In the genomic region with DNA sequence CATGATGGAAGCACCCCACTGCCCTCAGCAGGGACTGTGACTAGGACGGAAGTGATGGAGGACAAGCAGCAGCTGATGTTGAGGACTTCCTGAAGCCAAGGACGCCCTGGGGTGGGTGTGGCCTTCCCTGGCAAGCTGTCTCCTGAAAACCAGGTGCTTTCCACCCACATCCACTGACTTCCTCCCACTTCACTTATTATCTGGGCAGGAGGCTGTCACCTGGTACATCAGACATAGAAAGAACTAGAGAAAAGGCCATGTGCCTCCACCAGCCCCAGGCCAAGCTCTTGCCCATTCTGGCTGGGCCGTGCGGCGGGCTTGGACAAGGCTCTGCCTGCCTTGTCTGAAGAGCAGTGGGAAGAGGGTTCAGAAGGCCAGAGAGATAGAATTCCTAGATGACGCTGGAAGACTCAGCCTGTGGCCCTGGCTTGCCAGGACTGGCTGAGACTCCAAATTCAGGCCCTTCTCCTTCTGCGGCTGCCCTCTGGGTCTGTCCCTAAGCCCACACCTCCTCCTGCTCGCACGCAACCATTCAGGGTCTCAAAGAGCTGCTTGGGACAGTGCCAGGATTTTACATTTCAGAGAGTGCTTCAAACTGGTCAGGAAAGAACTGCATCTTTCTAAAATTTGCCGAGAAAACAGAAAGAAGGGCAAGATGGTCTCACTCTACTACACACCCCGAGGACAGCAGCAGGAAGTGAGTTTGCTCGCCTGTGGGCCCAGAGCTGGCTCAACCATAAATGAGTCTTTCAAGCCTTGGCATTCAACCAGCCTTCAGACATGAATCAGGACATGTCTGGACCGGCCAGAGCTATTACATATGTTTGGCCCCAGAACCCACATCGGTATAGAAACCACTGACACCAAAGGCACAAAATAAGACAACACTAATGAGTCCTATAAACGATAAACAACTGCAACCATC, we compare ENCODE assay signal across 10 cellular contexts. TPM values are rescaled to one million over a fixed set of nuclear protein-coding genes. Genes with fewer than 3 reads are reported as not detected.
DNase-seq lines count a peak whose midpoint lies in the region; ATAC-seq, FAIRE-seq and TF ChIP-seq lines count a peak whose summit lies in the region.
"Had no signal": no experiment of that assay in that cellular context is flagged by ENCODE, and none has a peak within 500 bp of the region (broad histone marks: within the 10 kb centered on the region; RNA-seq: fewer than 3 reads in every experiment).

No MANE protein-coding gene starts in this region.

- H3K27ac ChIP-seq in ACC112 (ENCODE audit: low read depth, low read length): peak overlapping the region; percentile 77
- peak overlapping the region; percentile 57 to 85 for H3K27ac ChIP-seq in breast epithelium
- H3K27ac ChIP-seq in MM.1S (ENCODE audit: low read length): no peak overlapping the region
- H3K27ac ChIP-seq: SK-N-MC had no signal

- intact Hi-C loops in breast epithelium (cut with DNase I; ENCODE audit: low total_unique reads): no loop called here

- TF ChIP-seq CTCF in breast epithelium (IDR thresholded peaks at IDR 0.05) (no peak), MM.1S (IDR thresholded peaks at IDR 0.05; ENCODE audit: low read length) (no peak)

- H3K4me2 ChIP-seq in MM.1S (ENCODE audit: low read depth, low read length): no peak overlapping the region

- FAIRE-seq in GM12891 (lab: Jason Lieb, UNC) (no peak), GM12892 (lab: Jason Lieb, UNC) (no peak)

- peaks cover 17% of the 10 kb centered on the region; the same call in 1 of the 2 replicates for H3K36me3 ChIP-seq in ACC112 (ENCODE audit: insufficient read depth, low read length)
- no peaks in the 10 kb centered on the region for H3K36me3 ChIP-seq in breast epithelium
- no peaks in the 10 kb centered on the region for H3K36me3 ChIP-seq in MM.1S (replicated peaks; ENCODE audit: insufficient read depth, low read length)

- no peak overlapping the region for H2AFZ ChIP-seq in ACC112 (ENCODE audit: low read length, unreplicated experiment)
- H2AFZ ChIP-seq in MM.1S (ENCODE audit: low read length): no peak overlapping the region

- H3K9me2 ChIP-seq in MM.1S (replicated peaks; ENCODE audit: insufficient read depth, low read length): no peaks in the 10 kb centered on the region

- H3K4me1 ChIP-seq in ACC112 (ENCODE audit: control insufficient read depth, insufficient read depth, low read length, unreplicated experiment) (peaks cover 12% of the 10 kb centered on the region), breast epithelium (no peaks in the 10 kb centered on the region), MM.1S (ENCODE audit: low read length) (no peaks in the 10 kb centered on the region)

- H3K9me3 ChIP-seq in breast epithelium (no peaks in the 10 kb centered on the region), MM.1S (replicated peaks; ENCODE audit: insufficient read depth, low read length) (no peaks in the 10 kb centered on the region)

- no peaks in the 10 kb centered on the region for H3K27me3 ChIP-seq in ACC112 (ENCODE audit: insufficient read depth, low read length)
- H3K27me3 ChIP-seq in breast epithelium: no peaks in the 10 kb centered on the region
- no peaks in the 10 kb centered on the region for H3K27me3 ChIP-seq in MM.1S (replicated peaks; ENCODE audit: insufficient read depth, low read length)

- no peaks in the 10 kb centered on the region for H3F3A ChIP-seq in MM.1S (ENCODE audit: insufficient read depth, low read length)

- H3K79me2 ChIP-seq in ACC112 (ENCODE audit: control insufficient read depth, insufficient read depth, low read length, unreplicated experiment) (no peaks in the 10 kb centered on the region), MM.1S (ENCODE audit: low read length) (no peaks in the 10 kb centered on the region)

- peak; percentile 23 for ATAC-seq in left lobe of liver

- no peaks in the 10 kb centered on the region for H4K20me1 ChIP-seq in MM.1S (ENCODE audit: insufficient read depth, low read length)

- DNase-seq in GM04503 (ENCODE audit: low read depth): peak; percentile 60
- DNase-seq in breast epithelium (ENCODE audit: low spot score in 2 of 2): peak in 1 of 2 donors; percentile 23
- DNase-seq in left lobe of liver (ENCODE audit: low spot score): no peak
- no peak for DNase-seq in GM12891 (ENCODE audit: insufficient read length, low spot score)
- DNase-seq in GM12892 (ENCODE audit: insufficient read length): no peak
- no peak for DNase-seq in RKO (ENCODE audit: low spot score)
- no peak for DNase-seq in MM.1S
- DNase-seq: retina had no signal

- TF ChIP-seq POLR2A in breast epithelium (IDR thresholded peaks at IDR 0.05) (no peak), GM12891 (IDR thresholded peaks at IDR 0.05; ENCODE audit: low read depth, low read length) (no peak), GM12892 (IDR thresholded peaks at IDR 0.05; ENCODE audit: low read depth, low read length) (no peak)

- H3K4me3 ChIP-seq in ACC112 (ENCODE audit: low read depth, low read length) (0 out of 2 replicates have a peak overlapping the region, but pooled peaks have one; percentile 12), breast epithelium (no peak overlapping the region), MM.1S (ENCODE audit: low read length) (no peak overlapping the region)
- H3K4me3 ChIP-seq: SK-N-MC had no signal

- H3K9ac ChIP-seq in MM.1S (ENCODE audit: low read length): no peak overlapping the region

TF ChIP-seq in GM12891, 5 proteins besides CTCF, POLR2A, EP300 and RAD21:
- TF ChIP-seq PAX5 (IDR thresholded peaks at IDR 0.05; ENCODE audit: insufficient read depth, low read length, severe bottlenecking): no peak
- no peak for TF ChIP-seq POLR2AphosphoS5 (IDR thresholded peaks at IDR 0.05; ENCODE audit: low read depth, low read length)

RNA-seq across cellular contexts. Expression of gene ARHGAP1, which starts 13.3 kb away (rescaled TPM):
- 10 to 100 TPM; 26.5 to 55.7 (median 33.8) TPM for total RNA-seq in breast epithelium
- total RNA-seq in left lobe of liver: 29.3 TPM
- 18.2 TPM for polyA plus RNA-seq in GM12891 (2012; ENCODE audit: low read depth, missing spikeins)
- polyA plus RNA-seq in GM12892 (2012; ENCODE audit: missing spikeins): 14.7 TPM

RNA-seq across cellular contexts. Expression of gene ZNF408, which starts 13.7 kb away (rescaled TPM):
- total RNA-seq in breast epithelium (1 to 10 TPM; 6.4 to 8.0 (median 7.5) TPM), left lobe of liver (9.4 TPM)
- polyA plus RNA-seq in GM12891 (2012; ENCODE audit: low read depth, missing spikeins): 7.8 TPM
- 5.1 TPM for polyA plus RNA-seq in GM12892 (2012; ENCODE audit: missing spikeins)

RNA-seq across cellular contexts. Expression of gene F2, which starts 31.9 kb away (rescaled TPM):
- total RNA-seq in breast epithelium: not detected
- total RNA-seq in left lobe of liver: 1,408 TPM
- polyA plus RNA-seq in GM12891 (2012; ENCODE audit: low read depth, missing spikeins): not detected
- polyA plus RNA-seq in GM12892 (2012; ENCODE audit: missing spikeins): not detected

Comparison
In these comparisons a context has a peak if more than half of its experiments do, and no peak if none do; other contexts are left out.
1. RNA of gene F2, which starts 31.9 kb away (total RNA-seq): 1,408 TPM in left lobe of liver (single experiment); not detected in breast epithelium; every median in the first group is over 1,000 times any median in the second.